8 cellular contexts compared by ENCODE assay signal in the genomic region with DNA sequence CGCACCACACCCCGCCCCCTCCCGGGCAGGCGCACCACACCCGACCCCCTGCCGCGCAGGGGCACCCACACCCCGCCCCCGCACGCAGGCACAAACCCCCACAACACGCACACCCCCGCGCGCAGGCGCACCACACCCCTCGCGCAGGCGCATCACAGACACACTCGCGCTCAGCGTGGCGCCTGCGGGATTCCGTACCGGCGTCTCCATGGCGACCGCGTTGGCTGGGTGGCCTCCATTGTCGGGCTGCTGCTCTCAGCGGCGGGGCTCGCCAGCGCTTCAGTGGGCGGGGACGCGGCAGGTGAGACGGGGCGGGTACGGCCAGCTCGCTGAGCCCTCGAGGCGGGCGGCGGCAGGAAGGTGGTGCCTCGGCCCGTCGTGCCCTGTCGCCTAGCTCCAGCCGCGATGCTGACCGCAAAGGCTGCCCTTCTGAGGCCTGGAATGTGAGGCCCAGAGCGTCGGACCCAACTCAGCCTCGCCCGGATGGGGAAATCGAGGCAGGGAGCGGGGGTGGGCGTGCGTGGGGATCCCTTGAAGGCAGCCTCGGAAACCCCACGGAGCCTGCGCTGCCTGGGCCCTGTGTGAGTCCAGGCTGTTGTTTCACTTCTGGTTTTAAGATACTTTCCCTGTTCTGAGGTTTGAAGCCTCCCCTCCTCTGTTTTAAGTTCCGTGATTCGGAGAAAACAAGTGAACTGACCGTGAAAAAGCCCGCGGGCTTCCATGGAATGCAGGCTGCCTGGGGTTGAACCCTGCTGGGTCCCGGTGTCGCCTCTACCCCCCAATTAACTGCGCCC. TPM values are rescaled to one million over a fixed set of nuclear protein-coding genes. Genes with fewer than 3 reads are reported as not detected.
DNase-seq lines count a peak whose midpoint lies in the region; ATAC-seq and TF ChIP-seq lines count a peak whose summit lies in the region.

Gene LRRC27, plus strand, starts transcription at position 238 of the 794 bp plus-strand sequence. CDS start 1,332 bp downstream, outside the sequence.

- H3K4me1 Mint-ChIP-seq in activated naive CD8-positive, alpha-beta T cell treated with anti-CD3 and anti-CD28 coated beads for 36 hours = peaks cover 60% of the 10 kb centered on the region
- H3K4me1 Mint-ChIP-seq in osteocyte (ENCODE audit: unreplicated experiment) = peaks cover 48% of the 10 kb centered on the region

- H3K4me3 Mint-ChIP-seq in activated naive CD8-positive, alpha-beta T cell treated with anti-CD3 and anti-CD28 coated beads for 36 hours = peak within 1 kb of the TSS; percentile 91
- H3K4me3 Mint-ChIP-seq in osteocyte (ENCODE audit: unreplicated experiment) = peak within 1 kb of the TSS; percentile 95

- intact Hi-C loops in head of caudate nucleus (cut with DNase I) = no loop called here

- H3K36me3 Mint-ChIP-seq in activated naive CD8-positive, alpha-beta T cell treated with anti-CD3 and anti-CD28 coated beads for 36 hours = peaks cover 40% of the 10 kb centered on the region
- peaks cover 5% of the 10 kb centered on the region for H3K36me3 Mint-ChIP-seq in osteocyte (ENCODE audit: unreplicated experiment)

- no peaks in the 10 kb centered on the region for H3K27me3 ChIP-seq in thoracic aorta (replicated peaks; ENCODE audit: insufficient read depth)

- no peak for TF ChIP-seq CTCF in GM12864 (IDR thresholded peaks at IDR 0.05; ENCODE audit: low read depth, low read length, missing control alignments)
- no peak for TF ChIP-seq CTCF in osteocyte (IDR thresholded peaks at IDR 0.05)
- TF ChIP-seq CTCF in thoracic aorta (IDR thresholded peaks at IDR 0.05) = no peak

- peak; percentile 69 for ATAC-seq in HG02678 (IDR thresholded peaks at IDR 0.05; ENCODE audit: unreplicated experiment)
- peak; percentile 86 for ATAC-seq in thoracic aorta (ENCODE audit: insufficient number of reproducible peaks, low FRiP score, low read depth)

- peak within 1 kb of the TSS in 1 of 2 donors; percentile 74 for H3K27ac ChIP-seq in thoracic aorta

- H3K9me3 Mint-ChIP-seq in activated naive CD8-positive, alpha-beta T cell treated with anti-CD3 and anti-CD28 coated beads for 36 hours = peaks cover 6% of the 10 kb centered on the region
- no peaks in the 10 kb centered on the region for H3K9me3 Mint-ChIP-seq in osteocyte (ENCODE audit: unreplicated experiment)

- DNase-seq in GM12864 (ENCODE audit: low read depth) (peak; percentile 87), NCI-H1105 (lab: John Stamatoyannopoulos, UW) (peak; percentile 90), SKM-1 (lab: John Stamatoyannopoulos, UW; ENCODE audit: unreplicated experiment) (peak; percentile 83), head of caudate nucleus (peak; percentile 87 to 99 (median 96)), osteocyte (ENCODE audit: extremely low spot score, unreplicated experiment) (peak; percentile 100), thoracic aorta (ENCODE audit: low spot score) (peak; percentile 90)
- DNase-seq in activated naive CD8-positive, alpha-beta T cell treated with anti-CD3 and anti-CD28 coated beads for 36 hours = peak; percentile 99

- no peaks in the 10 kb centered on the region for H3K36me3 ChIP-seq in thoracic aorta

- H3K27me3 Mint-ChIP-seq in activated naive CD8-positive, alpha-beta T cell treated with anti-CD3 and anti-CD28 coated beads for 36 hours = no peaks in the 10 kb centered on the region
- H3K27me3 Mint-ChIP-seq in osteocyte (ENCODE audit: unreplicated experiment) = no peaks in the 10 kb centered on the region

- peak within 1 kb of the TSS; percentile 90 for H3K27ac Mint-ChIP-seq in activated naive CD8-positive, alpha-beta T cell treated with anti-CD3 and anti-CD28 coated beads for 36 hours
- H3K27ac Mint-ChIP-seq in osteocyte (ENCODE audit: unreplicated experiment) = peak within 1 kb of the TSS; percentile 91

- H3K4me3 ChIP-seq in GM12864 (ENCODE audit: low read depth, low read length) (peak within 1 kb of the TSS; percentile 99), thoracic aorta (peak within 1 kb of the TSS; percentile 86)

- H3K9me3 ChIP-seq in thoracic aorta = no peaks in the 10 kb centered on the region

- H3K4me1 ChIP-seq in thoracic aorta (ENCODE audit: control insufficient read depth in 1 of 2, low read depth in 2 of 2) = peaks cover 12 to 37% of the 10 kb centered on the region in 2 donors

RNA-seq across cellular contexts. Expression of gene LRRC27, which starts in this region (rescaled TPM):
- 1 to 10 TPM; 3.5 to 3.8 TPM for total RNA-seq in activated naive CD8-positive, alpha-beta T cell treated with anti-CD3 and anti-CD28 coated beads for 36 hours
- total RNA-seq in osteocyte (17.9 and 18.9 TPM in 2 replicates), thoracic aorta (1 to 10 TPM; 3.2 to 8.9 TPM)
